Comparison of ENCODE assay signal across 8 cellular contexts in the genomic region with DNA sequence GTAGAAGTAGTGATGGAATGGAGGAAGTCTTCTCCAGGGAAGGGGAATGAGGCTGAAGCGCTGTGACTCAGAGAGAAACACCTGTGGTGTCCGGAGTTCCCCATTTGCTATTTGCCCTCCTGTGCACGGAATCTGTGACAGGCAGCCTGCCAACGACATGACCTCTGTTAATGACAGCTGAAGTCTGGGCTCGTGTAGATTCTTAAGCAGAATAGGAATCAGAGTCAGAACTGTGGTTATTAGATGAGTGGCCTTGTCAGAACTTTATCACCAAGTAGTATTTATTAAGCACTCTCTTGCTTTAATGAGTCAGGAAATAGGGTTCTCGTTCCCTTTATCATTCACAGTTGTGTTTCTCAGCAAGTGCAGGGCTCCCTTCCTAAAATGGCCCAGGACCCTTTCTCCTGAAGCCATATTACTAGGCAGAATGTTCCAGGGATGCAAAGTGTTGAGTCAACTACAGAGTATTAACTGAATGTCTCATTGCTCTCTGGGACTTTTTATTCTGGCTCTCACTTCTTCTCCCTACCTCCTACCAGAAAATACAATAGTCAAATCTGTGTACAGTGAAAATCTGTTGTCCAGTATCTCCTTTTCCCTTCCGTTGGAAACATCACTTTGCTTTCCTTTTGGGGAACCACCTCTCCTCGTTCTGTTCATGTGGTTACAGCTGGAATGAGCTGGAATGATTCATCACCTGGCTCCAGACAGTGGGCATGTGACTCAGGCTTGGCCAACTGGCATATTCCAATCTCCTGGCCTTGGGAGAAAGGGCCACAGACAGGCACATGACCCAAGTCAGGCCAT.
DNase-seq lines count a peak whose midpoint lies in the region; ATAC-seq lines count a peak whose summit lies in the region.

No MANE protein-coding gene starts in this region.

- peaks cover 35% of the 10 kb centered on the region for H3K4me1 Mint-ChIP-seq in T-helper 1 cell treated with Interleukin-12 subunit alpha and Interleukin-12 subunit beta and Interleukin-4 antibody, amounts not matched to agents 30 μg/mL and 1 μg/mL, for 36 hours (ENCODE audit: low read depth)

- DNase-seq in ACHN = peak; percentile 71
- DNase-seq in fibroblast of peridontal ligament (ENCODE audit: extremely low read depth) = peak; percentile 89
- peak; percentile 55 for DNase-seq in stimulated activated CD4-positive, alpha-beta T cell treated with anti-CD3 and anti-CD28 coated beads, Interleukin-1b, Interleukin-23, amount 100 ng/mL, for 48 hours
- DNase-seq in NCI-H1092 (lab: John Stamatoyannopoulos, UW) = no peak
- no peak for DNase-seq in HuH-7 (ENCODE audit: low spot score)

- no peaks in the 10 kb centered on the region for H3K27me3 Mint-ChIP-seq in T-helper 1 cell treated with Interleukin-12 subunit alpha and Interleukin-12 subunit beta and Interleukin-4 antibody, amounts not matched to agents 30 μg/mL and 1 μg/mL, for 36 hours (ENCODE audit: low read depth)

- peaks cover 21% of the 10 kb centered on the region for H3K9me3 Mint-ChIP-seq in T-helper 1 cell treated with Interleukin-12 subunit alpha and Interleukin-12 subunit beta and Interleukin-4 antibody, amounts not matched to agents 30 μg/mL and 1 μg/mL, for 36 hours

- H3K27ac Mint-ChIP-seq in T-helper 1 cell treated with Interleukin-12 subunit alpha and Interleukin-12 subunit beta and Interleukin-4 antibody, amounts not matched to agents 30 μg/mL and 1 μg/mL, for 36 hours = peak overlapping the region; percentile 11

- ATAC-seq in GM19035 (IDR thresholded peaks at IDR 0.05; ENCODE audit: unreplicated experiment) (peak; percentile 90), HG03097 (IDR thresholded peaks at IDR 0.05; ENCODE audit: low FRiP score, unreplicated experiment) (peak; percentile 91)

- peak overlapping the region; percentile 18 for H3K4me3 Mint-ChIP-seq in T-helper 1 cell treated with Interleukin-12 subunit alpha and Interleukin-12 subunit beta and Interleukin-4 antibody, amounts not matched to agents 30 μg/mL and 1 μg/mL, for 36 hours

- in situ Hi-C loops in ACHN (cut with HindIII; ENCODE audit: low pct_ligation_motif_present, low pct_unique_long_range_greater_than_20kb, low sequenced_read_pairs) = no loop called here

- peaks cover 11% of the 10 kb centered on the region for H3K36me3 Mint-ChIP-seq in T-helper 1 cell treated with Interleukin-12 subunit alpha and Interleukin-12 subunit beta and Interleukin-4 antibody, amounts not matched to agents 30 μg/mL and 1 μg/mL, for 36 hours (ENCODE audit: low read depth)

Comparison
In these comparisons a context has a peak if more than half of its experiments do, and no peak if none do; other contexts are left out.
1. DNase-seq: peak in ACHN (single experiment), fibroblast of peridontal ligament (single experiment) and stimulated activated CD4-positive, alpha-beta T cell treated with anti-CD3 and anti-CD28 coated beads, Interleukin-1b, Interleukin-23, amount 100 ng/mL, for 48 hours (single experiment); none in NCI-H1092 (single experiment) and HuH-7 (single experiment).